ENCODE assay signal across 10 cellular contexts in genomic region chr17:1362065-1362848, GRCh38. TPM values are rescaled to one million over a fixed set of nuclear protein-coding genes. Genes with fewer than 3 reads are reported as not detected.
A peak's percentile ranks its signal among the peaks of the same experiment; 100 is the strongest.
DNase-seq lines count a peak whose midpoint lies in the region; ATAC-seq and TF ChIP-seq lines count a peak whose summit lies in the region.
"Had no signal": no experiment of that assay in that cellular context is flagged by ENCODE, and none has a peak within 500 bp of the region (broad histone marks: within the 10 kb centered on the region; RNA-seq: fewer than 3 reads in every experiment).

No MANE protein-coding gene starts in this region.

- H3K4me3 ChIP-seq in right atrium auricular region (no peak overlapping the region), upper lobe of left lung (no peak overlapping the region)
- H3K4me3 ChIP-seq: SJSA1 had no signal

- H3K9me3 ChIP-seq in right atrium auricular region: no peaks in the 10 kb centered on the region
- no peaks in the 10 kb centered on the region for H3K9me3 ChIP-seq in upper lobe of left lung
- H3K9me3 ChIP-seq: SJSA1 had no signal

- TF ChIP-seq POLR2A in upper lobe of left lung (IDR thresholded peaks at IDR 0.05): no peak

- intact Hi-C loops in left ventricle myocardium superior (cut with micrococcal nuclease): loop anchor here (10.0 kb wide), 1 partner anchor 153 kb away; the partner anchor contains the start of gene INPP5K
- intact Hi-C loops in activated T-helper 1 cell treated with anti-CD3 and anti-CD28 coated beads, Interleukin-12 subunit alpha, Interleukin-12 subunit beta, Interleukin-2, Interleukin-4 antibody, amounts not matched to agents 30 ng/mL and 10 ng/mL and 1 ng/mL, durations not matched to agents 14 hours and 24 hours and 36 hours (cut with micrococcal nuclease): loop anchor here (10.0 kb wide), 1 partner anchor 973 kb away; the partner anchor contains the start of genes SGSM2 and TSR1

- H3K9me3 Mint-ChIP-seq in activated T-helper 1 cell treated with anti-CD3 and anti-CD28 coated beads, Interleukin-12 subunit alpha, Interleukin-12 subunit beta, Interleukin-2, Interleukin-4 antibody, amounts not matched to agents 30 ng/mL and 10 ng/mL and 1 ng/mL, durations not matched to agents 14 hours and 24 hours and 36 hours: no peaks in the 10 kb centered on the region

- H3K4me1 ChIP-seq in right atrium auricular region: peaks cover 0 to 66% of the 10 kb centered on the region in 2 donors
- peaks cover 48 to 59% (median 56%) of the 10 kb centered on the region in 4 donors for H3K4me1 ChIP-seq in upper lobe of left lung

- no peak for DNase-seq in left ventricle myocardium superior
- no peak for DNase-seq in right atrium auricular region (ENCODE audit: low spot score)
- no peak for DNase-seq in activated T-helper 1 cell treated with anti-CD3 and anti-CD28 coated beads, Interleukin-12 subunit alpha, Interleukin-12 subunit beta, Interleukin-2, Interleukin-4 antibody, amounts not matched to agents 30 ng/mL and 10 ng/mL and 1 ng/mL, durations not matched to agents 14 hours and 24 hours and 36 hours (ENCODE audit: low spot score)
- DNase-seq in lung microvascular endothelial cell (ENCODE audit: low read depth in 2 of 2): peak; percentile 58 to 73
- DNase-seq in upper lobe of left lung: no peak
- no peak for DNase-seq in NCI-H146 (lab: John Stamatoyannopoulos, UW)
- no peak for DNase-seq in DMS79 (lab: John Stamatoyannopoulos, UW)
- DNase-seq in COLO668 (lab: John Stamatoyannopoulos, UW; ENCODE audit: unreplicated experiment): no peak
- DNase-seq: left cardiac atrium had no signal

- no peaks in the 10 kb centered on the region for H3K27me3 Mint-ChIP-seq in activated T-helper 1 cell treated with anti-CD3 and anti-CD28 coated beads, Interleukin-12 subunit alpha, Interleukin-12 subunit beta, Interleukin-2, Interleukin-4 antibody, amounts not matched to agents 30 ng/mL and 10 ng/mL and 1 ng/mL, durations not matched to agents 14 hours and 24 hours and 36 hours (ENCODE audit: insufficient read depth)

- peaks cover 33% of the 10 kb centered on the region for H3K36me3 Mint-ChIP-seq in activated T-helper 1 cell treated with anti-CD3 and anti-CD28 coated beads, Interleukin-12 subunit alpha, Interleukin-12 subunit beta, Interleukin-2, Interleukin-4 antibody, amounts not matched to agents 30 ng/mL and 10 ng/mL and 1 ng/mL, durations not matched to agents 14 hours and 24 hours and 36 hours (ENCODE audit: low read depth)

- peak overlapping the region; percentile 73 for H3K27ac Mint-ChIP-seq in activated T-helper 1 cell treated with anti-CD3 and anti-CD28 coated beads, Interleukin-12 subunit alpha, Interleukin-12 subunit beta, Interleukin-2, Interleukin-4 antibody, amounts not matched to agents 30 ng/mL and 10 ng/mL and 1 ng/mL, durations not matched to agents 14 hours and 24 hours and 36 hours

- peak overlapping the region; percentile 11 for H3K4me3 Mint-ChIP-seq in activated T-helper 1 cell treated with anti-CD3 and anti-CD28 coated beads, Interleukin-12 subunit alpha, Interleukin-12 subunit beta, Interleukin-2, Interleukin-4 antibody, amounts not matched to agents 30 ng/mL and 10 ng/mL and 1 ng/mL, durations not matched to agents 14 hours and 24 hours and 36 hours

- H3K4me1 Mint-ChIP-seq in activated T-helper 1 cell treated with anti-CD3 and anti-CD28 coated beads, Interleukin-12 subunit alpha, Interleukin-12 subunit beta, Interleukin-2, Interleukin-4 antibody, amounts not matched to agents 30 ng/mL and 10 ng/mL and 1 ng/mL, durations not matched to agents 14 hours and 24 hours and 36 hours (ENCODE audit: low read depth): peaks cover 46% of the 10 kb centered on the region

- TF ChIP-seq EP300 in upper lobe of left lung (IDR thresholded peaks at IDR 0.05): no peak

- H3K36me3 ChIP-seq in right atrium auricular region (peaks cover 49% of the 10 kb centered on the region), upper lobe of left lung (peaks cover 5 to 57% (median 30%) of the 10 kb centered on the region in 4 donors)

- ATAC-seq in left ventricle myocardium superior (peak; percentile 5), upper lobe of left lung (ENCODE audit: low FRiP score in 2 of 2) (no peak)

- H3K27ac ChIP-seq in right atrium auricular region (no peak overlapping the region), upper lobe of left lung (peak overlapping the region in 3 of 4 donors; percentile 22 to 38 (median 37))
- H3K27ac ChIP-seq: SJSA1 had no signal

- TF ChIP-seq CTCF in right atrium auricular region (IDR thresholded peaks at IDR 0.05): no peak
- TF ChIP-seq CTCF in upper lobe of left lung (IDR thresholded peaks at IDR 0.05): no peak

- 33 to 34% methylated on average over 10 of the region's 10 CpGs for WGBS in upper lobe of left lung, 2 donors

- H3K27me3 ChIP-seq in right atrium auricular region (no peaks in the 10 kb centered on the region), upper lobe of left lung (no peaks in the 10 kb centered on the region)
- H3K27me3 ChIP-seq: SJSA1 had no signal

RNA-seq across cellular contexts. Expression of gene YWHAE, which starts 37.8 kb away (rescaled TPM):
- total RNA-seq in left ventricle myocardium superior (620 TPM), right atrium auricular region (100 to 1,000 TPM; 655 to 703 TPM), lung microvascular endothelial cell (302 and 318 TPM in 2 replicates), upper lobe of left lung (100 to 1,000 TPM; 318 to 698 (median 384) TPM)
- 439 and 444 TPM in 2 replicates for total RNA-seq in activated T-helper 1 cell treated with anti-CD3 and anti-CD28 coated beads, Interleukin-12 subunit alpha, Interleukin-12 subunit beta, Interleukin-2, Interleukin-4 antibody, amounts not matched to agents 30 ng/mL and 10 ng/mL and 1 ng/mL, durations not matched to agents 14 hours and 24 hours and 36 hours

Comparison
In these comparisons a context has a peak if more than half of its experiments do, and no peak if none do; other contexts are left out.
1. DNase-seq: peak in lung microvascular endothelial cell (2 of 2); none in left ventricle myocardium superior (single experiment), right atrium auricular region (single experiment), activated T-helper 1 cell treated with anti-CD3 and anti-CD28 coated beads, Interleukin-12 subunit alpha, Interleukin-12 subunit beta, Interleukin-2, Interleukin-4 antibody, amounts not matched to agents 30 ng/mL and 10 ng/mL and 1 ng/mL, durations not matched to agents 14 hours and 24 hours and 36 hours (single experiment), upper lobe of left lung (0 of 2), NCI-H146 (single experiment), DMS79 (single experiment) and COLO668 (single experiment).
2. H3K27ac ChIP-seq: peak in upper lobe of left lung (3 of 4); none in right atrium auricular region (0 of 2).